ENCODE assay signal across 8 cellular contexts in the genomic region with DNA sequence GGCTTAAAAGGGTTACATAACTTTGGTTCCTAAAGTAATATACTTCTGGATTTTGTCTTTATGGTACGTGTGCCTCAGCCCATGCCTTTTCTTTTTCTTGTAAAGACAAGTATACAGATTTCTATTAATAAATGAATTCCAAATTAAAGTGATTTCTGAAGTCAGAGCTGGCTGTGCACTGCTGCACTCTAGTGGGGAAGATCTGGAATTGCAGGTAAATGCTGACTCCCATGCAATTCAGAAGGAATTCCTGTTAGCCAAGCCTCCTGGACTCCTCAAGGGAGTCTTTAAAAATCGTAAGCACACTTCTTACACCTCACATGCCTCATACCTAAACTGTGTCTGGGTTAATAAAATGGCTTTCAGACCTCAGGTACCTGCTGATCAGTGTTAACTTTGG.
DNase-seq lines count a peak whose midpoint lies in the region; FAIRE-seq and TF ChIP-seq lines count a peak whose summit lies in the region.

No MANE protein-coding gene starts in this region.

- no peaks in the 10 kb centered on the region for H3K36me3 ChIP-seq in SJCRH30

- DNase-seq in AML-193 (lab: John Stamatoyannopoulos, UW): peak; percentile 25 to 50
- no peak for DNase-seq in GM13976 (ENCODE audit: low spot score)
- peak; percentile 21 to 69 for DNase-seq in SJCRH30
- peak; percentile 39 for DNase-seq in iris pigment epithelial cell (ENCODE audit: low read depth)
- no peak for DNase-seq in NCI-H2196 (lab: John Stamatoyannopoulos, UW; ENCODE audit: unreplicated experiment)
- DNase-seq in NCI-H1436 (lab: John Stamatoyannopoulos, UW): no peak
- no peak for DNase-seq in GM12891 (ENCODE audit: insufficient read length, low spot score)
- DNase-seq in kidney glomerular epithelial cell (lab: John Stamatoyannopoulos, UW): no peak

- in situ Hi-C loops in GM13976 (cut with MboI; ENCODE audit: low sequenced_read_pairs, unreplicated experiment): no loop called here

- no peak overlapping the region for H3K27ac ChIP-seq in SJCRH30

- no peak for FAIRE-seq in GM12891 (lab: Jason Lieb, UNC)

- H3K4me1 ChIP-seq in SJCRH30: peaks cover 4% of the 10 kb centered on the region

- TF ChIP-seq CTCF in GM13976 (IDR thresholded peaks at IDR 0.05; ENCODE audit: borderline replicate concordance, control extremely low read depth, extremely low read depth, insufficient read depth, missing control alignments): peak; percentile 20

- no peak overlapping the region for H3K4me3 ChIP-seq in SJCRH30

- no peaks in the 10 kb centered on the region for H3K27me3 ChIP-seq in SJCRH30

- TF ChIP-seq POLR2A in GM12891 (IDR thresholded peaks at IDR 0.05; ENCODE audit: low read depth, low read length): no peak

- no peaks in the 10 kb centered on the region for H3K9me3 ChIP-seq in SJCRH30 (replicated peaks)

TF ChIP-seq in GM12891, 5 proteins besides CTCF, POLR2A, EP300 and RAD21:
- TF ChIP-seq TAF1 (IDR thresholded peaks at IDR 0.05; ENCODE audit: low read depth, low read length) (no peak), POU2F2 (IDR thresholded peaks at IDR 0.05; ENCODE audit: low read depth, low read length) (no peak)

Comparison
In these comparisons a context has a peak if more than half of its experiments do, and no peak if none do; other contexts are left out.
1. DNase-seq: peak in AML-193 (2 of 2), SJCRH30 (2 of 2) and iris pigment epithelial cell (single experiment); none in GM13976 (single experiment), NCI-H2196 (single experiment), NCI-H1436 (single experiment), GM12891 (single experiment) and kidney glomerular epithelial cell (single experiment).